In genomic region chr5:132335402-132335801, GRCh38 we compare ENCODE assay signal across 14 cellular contexts. TPM values are rescaled to one million over a fixed set of nuclear protein-coding genes. Genes with fewer than 3 reads are reported as not detected.
DNase-seq lines count a peak whose midpoint lies in the region; TF ChIP-seq lines count a peak whose summit lies in the region.
"Had no signal": no experiment of that assay in that cellular context is flagged by ENCODE, and none has a peak within 500 bp of the region (broad histone marks: within the 10 kb centered on the region; RNA-seq: fewer than 3 reads in every experiment).

No MANE protein-coding gene starts in this region.

- H4K8ac ChIP-seq in trophoblast cell (ENCODE audit: low read depth, low read length), result no peak overlapping the region

- H2AFZ ChIP-seq in hepatocyte (no peak overlapping the region), trophoblast cell (ENCODE audit: insufficient read depth, low read length, poor library complexity) (no peak overlapping the region)
- H2AFZ ChIP-seq: GM23248 had no signal

- H3K9me3 ChIP-seq in hepatocyte (ENCODE audit: low read depth) (no peaks in the 10 kb centered on the region), liver (ENCODE audit: control insufficient read depth in 4 of 4, low read length in 3 of 4) (no peaks in the 10 kb centered on the region), trophoblast cell (ENCODE audit: insufficient read depth, low read depth, low read length) (no peaks in the 10 kb centered on the region)
- H3K9me3 ChIP-seq in effector memory CD4-positive, alpha-beta T cell (ENCODE audit: control insufficient read depth, low read length), result no peaks in the 10 kb centered on the region

- H2BK5ac ChIP-seq in trophoblast cell (ENCODE audit: low read depth, low read length, poor library complexity), result no peak overlapping the region

- H2BK12ac ChIP-seq in trophoblast cell (ENCODE audit: low read length), result no peak overlapping the region

- H3K79me1 ChIP-seq in trophoblast cell (ENCODE audit: low read length), result no peaks in the 10 kb centered on the region

- H2BK120ac ChIP-seq in trophoblast cell (ENCODE audit: insufficient read depth, low read length, poor library complexity), result no peak overlapping the region

- H3K14ac ChIP-seq in trophoblast cell (ENCODE audit: low read length), result no peak overlapping the region

- H3K27me3 ChIP-seq in hepatocyte (no peaks in the 10 kb centered on the region), liver (ENCODE audit: control insufficient read depth in 4 of 4, insufficient read depth in 4 of 4, low read length in 3 of 4) (no peaks in the 10 kb centered on the region), trophoblast cell (ENCODE audit: insufficient read depth, low read length) (no peaks in the 10 kb centered on the region)
- no peaks in the 10 kb centered on the region for H3K27me3 ChIP-seq in effector memory CD4-positive, alpha-beta T cell (replicated peaks; ENCODE audit: control insufficient read depth, insufficient read depth, low read length, poor library complexity, severe bottlenecking)
- H3K27me3 ChIP-seq: BLaER1 treated with 17β-estradiol and CSF1 and Interleukin-3, amounts not matched to agents 10 nM and 100 nM had no signal

- H3K4me1 ChIP-seq in hepatocyte (ENCODE audit: insufficient read depth) (peaks cover 7% of the 10 kb centered on the region), liver (ENCODE audit: control insufficient read depth in 4 of 4, insufficient read depth in 4 of 4, low read length in 3 of 4) (peaks cover 2 to 14% (median 4%) of the 10 kb centered on the region in 4 donors), trophoblast cell (ENCODE audit: control insufficient read depth in 1 of 2, insufficient read depth in 2 of 2, low read length in 2 of 2) (no peaks in the 10 kb centered on the region)
- no peaks in the 10 kb centered on the region for H3K4me1 ChIP-seq in effector memory CD4-positive, alpha-beta T cell (ENCODE audit: control insufficient read depth, insufficient read depth, low read length, poor library complexity, severe bottlenecking)

- H3K4me2 ChIP-seq in hepatocyte (no peak overlapping the region), trophoblast cell (ENCODE audit: low read length) (no peak overlapping the region)
- H3K4me2 ChIP-seq: BLaER1 treated with 17β-estradiol and CSF1 and Interleukin-3, amounts not matched to agents 10 nM and 100 nM had no signal

- H3K4ac ChIP-seq in trophoblast cell (ENCODE audit: low read depth, low read length), result no peak overlapping the region

- no peaks in the 10 kb centered on the region for H4K20me1 ChIP-seq in hepatocyte (ENCODE audit: insufficient read depth, poor library complexity, severe bottlenecking)
- H4K20me1 ChIP-seq: BLaER1 treated with 17β-estradiol and CSF1 and Interleukin-3, amounts not matched to agents 10 nM and 100 nM had no signal

- H3K18ac ChIP-seq in trophoblast cell (ENCODE audit: low read length), result no peak overlapping the region

- DNase-seq in DMS53 (lab: John Stamatoyannopoulos, UW) (peak; percentile 42), DMS53 treated with DMSO at 0.1 percent for 48 hours (lab: John Stamatoyannopoulos, UW; ENCODE audit: unreplicated experiment) (no peak), hepatocyte (ENCODE audit: low spot score) (no peak), renal cortical epithelial cell (ENCODE audit: low read depth) (peak; percentile 35), trophoblast cell (no peak)
- no peak for DNase-seq in effector memory CD4-positive, alpha-beta T cell
- DNase-seq in activated effector memory CD4-positive, alpha-beta T cell treated with anti-CD3 and anti-CD28 coated beads, Interleukin-2, amount 50 U/mL, for 16 hours, result no peak
- DNase-seq: 8988T; Calu3; CD8-positive, alpha-beta T cell; GM23248 had no signal

- H4K91ac ChIP-seq in trophoblast cell (ENCODE audit: low read depth, low read length), result no peak overlapping the region

- no peak overlapping the region for H3K4me3 ChIP-seq in hepatocyte
- no peak overlapping the region for H3K4me3 ChIP-seq in liver (ENCODE audit: low read depth in 1 of 3, low read length in 3 of 3)
- H3K4me3 ChIP-seq in effector memory CD4-positive, alpha-beta T cell (ENCODE audit: insufficient read depth, low read depth, low read length, poor library complexity, severe bottlenecking), result no peak overlapping the region
- no peak overlapping the region for H3K4me3 ChIP-seq in trophoblast cell (ENCODE audit: low read depth, low read length)
- H3K4me3 ChIP-seq: BLaER1 treated with 17β-estradiol and CSF1 and Interleukin-3, amounts not matched to agents 10 nM and 100 nM; GM23248 had no signal

- no peak for TF ChIP-seq RAD21 in liver (IDR thresholded peaks at IDR 0.05)

- no peaks in the 10 kb centered on the region for H3K79me2 ChIP-seq in hepatocyte
- no peaks in the 10 kb centered on the region for H3K79me2 ChIP-seq in trophoblast cell (ENCODE audit: control insufficient read depth, insufficient read depth, low read length, poor library complexity)

- H3K23ac ChIP-seq in trophoblast cell (ENCODE audit: low read length), result no peak overlapping the region

- H3K9ac ChIP-seq in liver (ENCODE audit: low read depth in 1 of 2, low read length in 2 of 2) (no peak overlapping the region), trophoblast cell (ENCODE audit: low read length) (no peak overlapping the region)
- H3K9ac ChIP-seq: BLaER1 treated with 17β-estradiol and CSF1 and Interleukin-3, amounts not matched to agents 10 nM and 100 nM; GM23248 had no signal

- no peak overlapping the region for H4K12ac ChIP-seq in trophoblast cell (ENCODE audit: low read depth, low read length)

- H2AK5ac ChIP-seq in trophoblast cell (ENCODE audit: low read length), result no peak overlapping the region

- no peaks in the 10 kb centered on the region for H3K36me3 ChIP-seq in hepatocyte (replicated peaks; ENCODE audit: insufficient read depth, low read depth)
- peaks cover 1 to 9% (median 8%) of the 10 kb centered on the region in 4 donors for H3K36me3 ChIP-seq in liver (ENCODE audit: control insufficient read depth in 4 of 4, insufficient read depth in 3 of 4, low read depth in 1 of 4, low read length in 3 of 4)
- H3K36me3 ChIP-seq in effector memory CD4-positive, alpha-beta T cell (ENCODE audit: control insufficient read depth, insufficient read depth, low read length), result no peaks in the 10 kb centered on the region
- H3K36me3 ChIP-seq in trophoblast cell (ENCODE audit: control insufficient read depth in 1 of 2, insufficient read depth in 2 of 2, low read length in 2 of 2), result no peaks in the 10 kb centered on the region

- H3K9me2 ChIP-seq in hepatocyte (replicated peaks; ENCODE audit: insufficient read depth), result no peaks in the 10 kb centered on the region

- TF ChIP-seq CTCF in hepatocyte (IDR thresholded peaks at IDR 0.05; ENCODE audit: poor library complexity), result no peak
- no peak for TF ChIP-seq CTCF in liver (IDR thresholded peaks at IDR 0.05; ENCODE audit: low read depth, low read length, missing input control)

- H3K27ac ChIP-seq in hepatocyte (peak overlapping the region; percentile 70), liver (ENCODE audit: low read depth in 1 of 2, low read length in 2 of 2) (no peak overlapping the region), trophoblast cell (ENCODE audit: low read depth, low read length) (no peak overlapping the region)
- H3K27ac ChIP-seq in effector memory CD4-positive, alpha-beta T cell (ENCODE audit: insufficient read depth, low read length, poor library complexity, severe bottlenecking), result no peak overlapping the region
- H3K27ac ChIP-seq: BLaER1 treated with 17β-estradiol and CSF1 and Interleukin-3, amounts not matched to agents 10 nM and 100 nM; GM23248 had no signal

TF ChIP-seq in liver, 16 proteins besides CTCF, POLR2A, EP300 and RAD21:
- peak; percentile 57 for TF ChIP-seq YY1 (IDR thresholded peaks at IDR 0.05)
- TF ChIP-seq FOXA1 (IDR thresholded peaks at IDR 0.05), result no peak
- TF ChIP-seq SP1 (IDR thresholded peaks at IDR 0.05), result peak; percentile 44
- peak; percentile 83 to 85 for TF ChIP-seq HNF4A (conservative IDR thresholded peaks at IDR 0.05)
- peak; percentile 45 for TF ChIP-seq HNF4G (IDR thresholded peaks at IDR 0.05)
- TF ChIP-seq RXRA (IDR thresholded peaks at IDR 0.05), result peak; percentile 55 to 57

RNA-seq across cellular contexts. Expression of gene SLC22A5, which starts 34.1 kb away (rescaled TPM):
- total RNA-seq in hepatocyte (16.3 and 20.8 TPM in 2 replicates), liver (10 to 100 TPM; 12.4 to 12.7 TPM), renal cortical epithelial cell (31.3 and 33.0 TPM in 2 replicates)
- polyA plus RNA-seq in hepatocyte (14.7 and 18.6 TPM in 2 replicates), liver (1 to 10 TPM; 3.4 to 4.5 TPM)
- polyA plus RNA-seq in trophoblast cell (2013), result 6.1 and 6.6 TPM in 2 replicates

RNA-seq across cellular contexts. Expression of gene SLC22A4, which starts 41.2 kb away (rescaled TPM):
- total RNA-seq in hepatocyte, result 1.4 and 2.5 TPM in 2 replicates
- polyA plus RNA-seq in hepatocyte, result 3.3 and 4.9 TPM in 2 replicates
- 10 to 100 TPM in 1 of 2 donors, under 1 TPM in 1; 0.59 to 42.2 TPM for total RNA-seq in liver
- under 1 TPM; 0.25 to 0.35 TPM for polyA plus RNA-seq in liver
- total RNA-seq in renal cortical epithelial cell, result 1.6 and 8.9 TPM in 2 replicates
- polyA plus RNA-seq in trophoblast cell (2013), result 0.26 and 0.28 TPM in 2 replicates
- polyA plus RNA-seq: IgD-negative memory B cell had no signal

Comparison
In these comparisons a context has a peak if more than half of its experiments do, and no peak if none do; other contexts are left out.
1. DNase-seq: peak in DMS53 (single experiment) and renal cortical epithelial cell (single experiment); none in DMS53 treated with DMSO at 0.1 percent for 48 hours (single experiment), hepatocyte (single experiment), effector memory CD4-positive, alpha-beta T cell (0 of 3), activated effector memory CD4-positive, alpha-beta T cell treated with anti-CD3 and anti-CD28 coated beads, Interleukin-2, amount 50 U/mL, for 16 hours (single experiment) and trophoblast cell (0 of 2).